ENCODE assay signal across 8 cellular contexts in the genomic region with DNA sequence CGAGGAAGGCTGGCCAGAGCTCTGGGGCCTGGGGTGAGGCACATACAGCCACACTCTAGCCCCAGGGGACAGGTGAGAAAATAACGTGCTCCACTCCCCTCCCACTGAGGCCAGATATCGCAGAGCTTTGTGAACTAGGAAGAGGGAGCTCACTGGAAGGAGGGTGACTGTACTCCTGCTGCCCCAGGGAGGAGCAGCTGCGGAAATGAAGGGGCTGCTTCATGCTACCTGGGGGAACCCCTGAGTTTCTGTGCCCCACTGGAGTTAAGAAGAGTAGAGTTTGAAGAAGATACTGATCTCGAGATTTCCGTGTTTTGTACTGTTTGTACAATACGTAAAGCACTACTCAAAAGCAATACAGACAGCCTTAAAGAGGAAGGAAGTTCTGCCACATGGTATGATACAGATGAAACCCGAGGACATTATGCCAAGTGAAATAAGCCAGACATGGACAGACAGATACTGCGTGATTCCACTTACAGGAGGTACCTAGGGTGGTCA. TPM values are rescaled to one million over a fixed set of nuclear protein-coding genes. Genes with fewer than 3 reads are reported as not detected.
DNase-seq lines count a peak whose midpoint lies in the region; ATAC-seq and TF ChIP-seq lines count a peak whose summit lies in the region.

No MANE protein-coding gene starts in this region.

- peak overlapping the region in 1 of 2 donors; percentile 8 for H3K27ac ChIP-seq in uterus

- H3K27me3 Mint-ChIP-seq in activated naive CD8-positive, alpha-beta T cell treated with anti-CD3 and anti-CD28 coated beads for 36 hours, result no peaks in the 10 kb centered on the region

- TF ChIP-seq CTCF in GM20000 (IDR thresholded peaks at IDR 0.05; ENCODE audit: extremely low read depth, missing control alignments) (no peak), uterus (IDR thresholded peaks at IDR 0.05) (no peak)

- intact Hi-C loops in sciatic nerve (cut with DNase I), result no loop called here
- intact Hi-C loops in uterus (cut with DNase I; ENCODE audit: low total_unique reads), result no loop called here

- peaks cover 45% of the 10 kb centered on the region for H3K4me1 Mint-ChIP-seq in activated naive CD8-positive, alpha-beta T cell treated with anti-CD3 and anti-CD28 coated beads for 36 hours

- H3K9me3 ChIP-seq in uterus, result no peaks in the 10 kb centered on the region

- H3K4me1 ChIP-seq in uterus, result no peaks in the 10 kb centered on the region

- H3K36me3 ChIP-seq in uterus, result no peaks in the 10 kb centered on the region

- H3K36me3 Mint-ChIP-seq in activated naive CD8-positive, alpha-beta T cell treated with anti-CD3 and anti-CD28 coated beads for 36 hours, result peaks cover 25% of the 10 kb centered on the region

- no peak for TF ChIP-seq POLR2A in uterus (IDR thresholded peaks at IDR 0.05)

- peak; percentile 72 for ATAC-seq in sciatic nerve
- ATAC-seq in GM21526 (IDR thresholded peaks at IDR 0.05; ENCODE audit: low FRiP score, unreplicated experiment), result no peak

- H3K9me3 Mint-ChIP-seq in activated naive CD8-positive, alpha-beta T cell treated with anti-CD3 and anti-CD28 coated beads for 36 hours, result peaks cover 3% of the 10 kb centered on the region

- no peak overlapping the region for H3K4me3 ChIP-seq in uterus

- H3K27me3 ChIP-seq in uterus, result no peaks in the 10 kb centered on the region

- peak overlapping the region; percentile 70 for H3K4me3 Mint-ChIP-seq in activated naive CD8-positive, alpha-beta T cell treated with anti-CD3 and anti-CD28 coated beads for 36 hours

- DNase-seq in GM20000 (ENCODE audit: low spot score), result peak; percentile 42
- DNase-seq in SKM-1 treated with dmso at 0.1 percent for 144 hours (lab: John Stamatoyannopoulos, UW; ENCODE audit: unreplicated experiment), result peak; percentile 19
- DNase-seq in activated naive CD8-positive, alpha-beta T cell treated with anti-CD3 and anti-CD28 coated beads for 36 hours, result peak; percentile 50
- DNase-seq in sciatic nerve (ENCODE audit: low spot score), result no peak
- no peak for DNase-seq in NCI-H524 treated with DMSO at 0.1 percent for 48 hours (lab: John Stamatoyannopoulos, UW)
- no peak for DNase-seq in SIG-M5 (lab: John Stamatoyannopoulos, UW)
- no peak for DNase-seq in uterus

- H3K27ac Mint-ChIP-seq in activated naive CD8-positive, alpha-beta T cell treated with anti-CD3 and anti-CD28 coated beads for 36 hours, result peak overlapping the region; percentile 97

RNA-seq across cellular contexts. Expression of a gene that starts 44.6 kb away (rescaled TPM):
- 10 to 100 TPM; 51.5 to 52.7 TPM for total RNA-seq in activated naive CD8-positive, alpha-beta T cell treated with anti-CD3 and anti-CD28 coated beads for 36 hours
- 51.2 TPM for total RNA-seq in sciatic nerve
- total RNA-seq in uterus, result 100 to 1,000 TPM in 1 of 4 donors, 10 to 100 TPM in 3; 12.8 to 118 (median 52.4) TPM

Comparison
In these comparisons a context has a peak if more than half of its experiments do, and no peak if none do; other contexts are left out.
1. DNase-seq: peak in GM20000 (single experiment), SKM-1 treated with dmso at 0.1 percent for 144 hours (single experiment) and activated naive CD8-positive, alpha-beta T cell treated with anti-CD3 and anti-CD28 coated beads for 36 hours (single experiment); none in sciatic nerve (single experiment), NCI-H524 treated with DMSO at 0.1 percent for 48 hours (single experiment), SIG-M5 (single experiment) and uterus (0 of 2).